8 cellular contexts compared by ENCODE assay signal in genomic region chr4:1683371-1683902, GRCh38. TPM values are rescaled to one million over a fixed set of nuclear protein-coding genes. Genes with fewer than 3 reads are reported as not detected.
DNase-seq lines count a peak whose midpoint lies in the region; ATAC-seq and TF ChIP-seq lines count a peak whose summit lies in the region.

No MANE protein-coding gene starts in this region.

- POLR2A ChIA-PET in activated CD4-positive, alpha-beta T cell treated with anti-CD3 and anti-CD28 coated beads, Interleukin-2, amount 10 ng/mL, durations not matched to agents 7 days and 5 days (lab: Charles Lee) = no interaction called here

- no peaks in the 10 kb centered on the region for H3K9me3 Mint-ChIP-seq in activated CD4-positive, alpha-beta T cell treated with anti-CD3 and anti-CD28 coated beads, Interleukin-2, amount 10 ng/mL, durations not matched to agents 7 days and 5 days
- no peaks in the 10 kb centered on the region for H3K9me3 Mint-ChIP-seq in natural killer cell

- intact Hi-C loops in natural killer cell (cut with micrococcal nuclease) = loop anchor here (5.0 kb wide), 1 partner anchor 39 kb away; the partner anchor contains the start of genes TACC3 and TMEM129

- H3K36me3 Mint-ChIP-seq in activated CD4-positive, alpha-beta T cell treated with anti-CD3 and anti-CD28 coated beads, Interleukin-2, amount 10 ng/mL, durations not matched to agents 7 days and 5 days (ENCODE audit: low read depth) = no peaks in the 10 kb centered on the region
- H3K36me3 Mint-ChIP-seq in natural killer cell = no peaks in the 10 kb centered on the region

- no peak for TF ChIP-seq CTCF in natural killer cell (IDR thresholded peaks at IDR 0.05)

- ATAC-seq in HG03439 (IDR thresholded peaks at IDR 0.05; ENCODE audit: unreplicated experiment) = peak; percentile 8
- peak in 2 of 3 donors; percentile 0 to 2 for ATAC-seq in natural killer cell

- peak overlapping the region; percentile 75 for H3K4me3 Mint-ChIP-seq in activated CD4-positive, alpha-beta T cell treated with anti-CD3 and anti-CD28 coated beads, Interleukin-2, amount 10 ng/mL, durations not matched to agents 7 days and 5 days
- peak overlapping the region; percentile 90 for H3K4me3 Mint-ChIP-seq in natural killer cell

- CTCF ChIA-PET in activated CD4-positive, alpha-beta T cell treated with anti-CD3 and anti-CD28 coated beads, Interleukin-2, amount 10 ng/mL, durations not matched to agents 7 days and 5 days (lab: Charles Lee) = interaction anchor here (0.7 to 1.4 kb wide), 2 partner anchors 10 to 178 kb away, joined by 3 to 4 read pairs; no protein-coding TSS in a partner anchor

- H3K27ac Mint-ChIP-seq in activated CD4-positive, alpha-beta T cell treated with anti-CD3 and anti-CD28 coated beads, Interleukin-2, amount 10 ng/mL, durations not matched to agents 7 days and 5 days = peak overlapping the region; percentile 80
- peak overlapping the region; percentile 79 to 82 for H3K27ac Mint-ChIP-seq in natural killer cell

- peaks cover 12% of the 10 kb centered on the region for H3K4me1 Mint-ChIP-seq in activated CD4-positive, alpha-beta T cell treated with anti-CD3 and anti-CD28 coated beads, Interleukin-2, amount 10 ng/mL, durations not matched to agents 7 days and 5 days
- H3K4me1 Mint-ChIP-seq in natural killer cell = peaks cover 7 to 11% of the 10 kb centered on the region in 2 donors

- peaks cover 5% of the 10 kb centered on the region for H3K27me3 Mint-ChIP-seq in activated CD4-positive, alpha-beta T cell treated with anti-CD3 and anti-CD28 coated beads, Interleukin-2, amount 10 ng/mL, durations not matched to agents 7 days and 5 days
- H3K27me3 Mint-ChIP-seq in natural killer cell (ENCODE audit: low read depth in 2 of 2) = no peaks in the 10 kb centered on the region

- DNase-seq in NCI-H510A treated with DMSO at 0.1 percent for 48 hours (lab: John Stamatoyannopoulos, UW) = peak; percentile 19
- DNase-seq in NCI-H510A (lab: John Stamatoyannopoulos, UW) = no peak
- DNase-seq in activated CD4-positive, alpha-beta T cell treated with anti-CD3 and anti-CD28 coated beads, Interleukin-2, amount 10 ng/mL, durations not matched to agents 7 days and 5 days = peak; percentile 29
- DNase-seq in fibroblast of gingiva (ENCODE audit: low read depth) = peak; percentile 86
- no peak for DNase-seq in natural killer cell
- DNase-seq in SKM-1 (lab: John Stamatoyannopoulos, UW; ENCODE audit: unreplicated experiment) = no peak
- DNase-seq in NCI-H128 (lab: John Stamatoyannopoulos, UW; ENCODE audit: unreplicated experiment) = no peak

RNA-seq across cellular contexts. Expression of gene FAM53A, which starts 0.7 kb away (rescaled TPM):
- 1 to 10 TPM in 1 of 2 experiments, under 1 TPM in 1; 0.99 to 1.6 TPM for total RNA-seq in activated CD4-positive, alpha-beta T cell treated with anti-CD3 and anti-CD28 coated beads, Interleukin-2, amount 10 ng/mL, durations not matched to agents 7 days and 5 days
- 1 to 10 TPM; 1.9 to 2.9 (median 2.3) TPM for total RNA-seq in natural killer cell

RNA-seq across cellular contexts. Expression of gene SLBP, which starts 28.7 kb away (rescaled TPM):
- 100 to 1,000 TPM; 116 to 137 TPM for total RNA-seq in activated CD4-positive, alpha-beta T cell treated with anti-CD3 and anti-CD28 coated beads, Interleukin-2, amount 10 ng/mL, durations not matched to agents 7 days and 5 days
- 10 to 100 TPM; 29.5 to 38.8 (median 38.6) TPM for total RNA-seq in natural killer cell

RNA-seq across cellular contexts. Expression of gene TMEM129, which starts 37.7 kb away (rescaled TPM):
- total RNA-seq in activated CD4-positive, alpha-beta T cell treated with anti-CD3 and anti-CD28 coated beads, Interleukin-2, amount 10 ng/mL, durations not matched to agents 7 days and 5 days = 10 to 100 TPM; 20.9 to 22.3 TPM
- total RNA-seq in natural killer cell = 10 to 100 TPM; 18.2 to 26.9 (median 20.8) TPM

RNA-seq across cellular contexts. Expression of gene TACC3, which starts 37.9 kb away (rescaled TPM):
- 100 to 1,000 TPM; 301 to 305 TPM for total RNA-seq in activated CD4-positive, alpha-beta T cell treated with anti-CD3 and anti-CD28 coated beads, Interleukin-2, amount 10 ng/mL, durations not matched to agents 7 days and 5 days
- 10 to 100 TPM; 23.4 to 43.7 (median 32.5) TPM for total RNA-seq in natural killer cell

Comparison
In these comparisons a context has a peak if more than half of its experiments do, and no peak if none do; other contexts are left out.
1. DNase-seq: peak in NCI-H510A treated with DMSO at 0.1 percent for 48 hours (single experiment), activated CD4-positive, alpha-beta T cell treated with anti-CD3 and anti-CD28 coated beads, Interleukin-2, amount 10 ng/mL, durations not matched to agents 7 days and 5 days (single experiment) and fibroblast of gingiva (single experiment); none in NCI-H510A (single experiment), natural killer cell (single experiment), SKM-1 (single experiment) and NCI-H128 (single experiment).